ENCODE assay signal across 22 cellular contexts in the genomic region with DNA sequence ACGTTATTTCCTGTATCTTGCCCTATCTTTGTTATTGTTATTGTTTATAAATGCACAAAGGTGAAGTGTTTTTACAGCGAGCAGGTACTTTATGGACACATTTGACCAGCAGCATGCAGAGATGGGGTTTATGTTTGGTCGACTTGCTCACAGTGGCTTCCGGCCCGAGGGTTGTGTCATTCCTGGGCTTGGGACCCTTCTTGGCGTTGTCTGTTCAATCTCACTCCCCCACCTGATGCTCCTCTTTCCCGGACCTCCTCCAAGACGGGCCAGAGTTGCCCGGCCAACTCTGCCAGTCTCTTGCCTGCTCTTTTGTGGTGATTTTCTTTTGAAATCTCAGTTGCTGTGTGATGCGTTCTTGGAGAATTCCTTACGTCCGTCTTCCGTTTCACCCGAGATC.
DNase-seq lines count a peak whose midpoint lies in the region; ATAC-seq, FAIRE-seq and TF ChIP-seq lines count a peak whose summit lies in the region.
"Had no signal": no experiment of that assay in that cellular context is flagged by ENCODE, and none has a peak within 500 bp of the region (broad histone marks: within the 10 kb centered on the region; RNA-seq: fewer than 3 reads in every experiment).

No MANE protein-coding gene starts in this region.

- no peak overlapping the region for H3K4me3 Mint-ChIP-seq in activated naive CD4-positive, alpha-beta T cell treated with anti-CD3 and anti-CD28 coated beads, Interleukin-2, amount 10 ng/mL, durations not matched to agents 7 days and 5 days
- H3K4me3 Mint-ChIP-seq: B cell; CD4-positive, CD25-positive, alpha-beta regulatory T cell; CD8-positive, alpha-beta T cell; GM23338 had no signal

- H3K27me3 ChIP-seq in H7 (ENCODE audit: control insufficient read depth, insufficient read depth, low read length) (no peaks in the 10 kb centered on the region), mammary epithelial cell (ENCODE audit: insufficient read depth, low read length) (no peaks in the 10 kb centered on the region)
- H3K27me3 ChIP-seq: BLaER1 had no signal

- FAIRE-seq in kidney (lab: Jason Lieb, UNC) = no peak
- FAIRE-seq: A204.1, G401.6, GM12878 had no signal

- H3K4me3 ChIP-seq in H7 (ENCODE audit: insufficient read depth, low read depth, low read length) = no peak overlapping the region
- H3K4me3 ChIP-seq in kidney (ENCODE audit: low read length in 2 of 2) = no peak overlapping the region
- no peak overlapping the region for H3K4me3 ChIP-seq in mammary epithelial cell (replicated peaks in 1 of 3; ENCODE audit: insufficient read depth in 1 of 3, low read depth in 2 of 3, low read length in 3 of 3)
- H3K4me3 ChIP-seq: BLaER1, GM12878, GM23338, HAP-1 had no signal

- DNase-seq in activated naive CD4-positive, alpha-beta T cell treated with anti-CD3 and anti-CD28 coated beads, Interleukin-2, amount 10 ng/mL, durations not matched to agents 7 days and 5 days = peak; percentile 17
- DNase-seq in activated naive CD4-positive, alpha-beta T cell (lab: John Stamatoyannopoulos, UW) = no peak
- DNase-seq in H7 = peak; percentile 22
- peak; percentile 12 for DNase-seq in kidney
- DNase-seq in omental fat pad (ENCODE audit: low spot score) = peak; percentile 15
- no peak for DNase-seq in mammary epithelial cell
- no peak for DNase-seq in GF-D8 (lab: John Stamatoyannopoulos, UW)
- no peak for DNase-seq in NCI-H146 (lab: John Stamatoyannopoulos, UW)
- DNase-seq: Caco-2; CD4-positive, CD25-positive, alpha-beta regulatory T cell; CD8-positive, alpha-beta T cell; DMS153; DND-41; HFFc6 had no signal

- peaks cover 0 to 4% of the 10 kb centered on the region in 2 donors for H3K4me1 ChIP-seq in kidney (ENCODE audit: control insufficient read depth in 1 of 2, insufficient read depth in 1 of 2, low read depth in 1 of 2, low read length in 2 of 2)
- peaks cover 17% of the 10 kb centered on the region for H3K4me1 ChIP-seq in mammary epithelial cell (ENCODE audit: insufficient read depth, low read length)
- H3K4me1 ChIP-seq: Caco-2, HAP-1 had no signal

- H4K20me1 ChIP-seq in mammary epithelial cell (ENCODE audit: insufficient read depth, low read length) = no peaks in the 10 kb centered on the region
- H4K20me1 ChIP-seq: BLaER1 had no signal

- no peak for TF ChIP-seq CTCF in kidney (IDR thresholded peaks at IDR 0.05; ENCODE audit: borderline replicate concordance, extremely low read depth, insufficient read depth)
- no peak for TF ChIP-seq CTCF in omental fat pad (IDR thresholded peaks at IDR 0.05)
- no peak for TF ChIP-seq CTCF in mammary epithelial cell (conservative IDR thresholded peaks at IDR 0.05 in 1 of 2, IDR thresholded peaks at IDR 0.05 in 1 of 2; ENCODE audit: extremely low read depth in 1 of 2, insufficient read depth in 1 of 2, low read depth in 1 of 2, low read length in 2 of 2)

- H3K79me2 ChIP-seq in mammary epithelial cell (ENCODE audit: insufficient read depth, low read length) = no peaks in the 10 kb centered on the region

- ATAC-seq in omental fat pad (ENCODE audit: low FRiP score) = no peak
- ATAC-seq: CD8-positive, alpha-beta T cell; GM12878; GM23338 had no signal

- no peak overlapping the region for H3K27ac Mint-ChIP-seq in activated naive CD4-positive, alpha-beta T cell treated with anti-CD3 and anti-CD28 coated beads, Interleukin-2, amount 10 ng/mL, durations not matched to agents 7 days and 5 days
- H3K27ac Mint-ChIP-seq: B cell; CD4-positive, CD25-positive, alpha-beta regulatory T cell; CD8-positive, alpha-beta T cell; GM23338 had no signal

- H3K9me3 Mint-ChIP-seq in activated naive CD4-positive, alpha-beta T cell treated with anti-CD3 and anti-CD28 coated beads, Interleukin-2, amount 10 ng/mL, durations not matched to agents 7 days and 5 days = no peaks in the 10 kb centered on the region
- H3K9me3 Mint-ChIP-seq: HFFc6 had no signal

- no TSS peak for BruUV-seq in mammary epithelial cell (replicated peaks; lab: Mats Ljungman, UMichigan)

- intact Hi-C loops in kidney (cut with DNase I) (no loop called here), mammary epithelial cell (cut with micrococcal nuclease) (loop anchor here (10.0 kb wide), 1 partner anchor 487 kb away; no protein-coding TSS in a partner anchor)

- no peaks in the 10 kb centered on the region for H3K36me3 Mint-ChIP-seq in activated naive CD4-positive, alpha-beta T cell treated with anti-CD3 and anti-CD28 coated beads, Interleukin-2, amount 10 ng/mL, durations not matched to agents 7 days and 5 days
- H3K36me3 Mint-ChIP-seq: CD4-positive, CD25-positive, alpha-beta regulatory T cell; CD8-positive, alpha-beta T cell had no signal

- H3K27me3 Mint-ChIP-seq in activated naive CD4-positive, alpha-beta T cell treated with anti-CD3 and anti-CD28 coated beads, Interleukin-2, amount 10 ng/mL, durations not matched to agents 7 days and 5 days = peaks cover 24% of the 10 kb centered on the region

- H3K36me3 ChIP-seq in H7 (replicated peaks; ENCODE audit: control insufficient read depth, insufficient read depth, low read length) (no peaks in the 10 kb centered on the region), kidney (ENCODE audit: control insufficient read depth in 1 of 2, insufficient read depth in 2 of 2, low read length in 2 of 2) (no peaks in the 10 kb centered on the region), mammary epithelial cell (ENCODE audit: insufficient read depth, low read length) (no peaks in the 10 kb centered on the region)
- H3K36me3 ChIP-seq: BLaER1, HAP-1 had no signal

- peaks cover 0 to 3% of the 10 kb centered on the region in 2 donors for H3K9me3 ChIP-seq in kidney (ENCODE audit: control insufficient read depth in 1 of 2, low read length in 2 of 2)
- H3K9me3 ChIP-seq in mammary epithelial cell (replicated peaks; ENCODE audit: insufficient read depth, low read length) = no peaks in the 10 kb centered on the region
- H3K9me3 ChIP-seq: Caco-2, HAP-1 had no signal

- H2AFZ ChIP-seq in mammary epithelial cell (ENCODE audit: low read depth, low read length) = no peak overlapping the region
- H2AFZ ChIP-seq: GM23338 had no signal

- H3K27ac ChIP-seq in kidney (ENCODE audit: low read depth in 2 of 2, low read length in 2 of 2) (no peak overlapping the region), mammary epithelial cell (ENCODE audit: insufficient read depth, low read depth, low read length) (no peak overlapping the region)
- H3K27ac ChIP-seq: 22Rv1, BLaER1 had no signal

- in situ Hi-C loops in mammary epithelial cell (cut with MboI; ENCODE audit: low sequenced_read_pairs in 2 of 2) = no loop called here

- H3K9ac ChIP-seq in kidney (ENCODE audit: low read length in 2 of 2) (no peak overlapping the region), mammary epithelial cell (ENCODE audit: insufficient read depth, low read length) (no peak overlapping the region)
- H3K9ac ChIP-seq: BLaER1 had no signal

- H3K4me2 ChIP-seq in mammary epithelial cell (ENCODE audit: insufficient read depth, low read depth, low read length) = no peak overlapping the region
- H3K4me2 ChIP-seq: BLaER1, GM23338 had no signal

- CTCF ChIA-PET in activated naive CD4-positive, alpha-beta T cell treated with anti-CD3 and anti-CD28 coated beads, Interleukin-2, amount 10 ng/mL, durations not matched to agents 7 days and 5 days (lab: Charles Lee) = no interaction called here
- CTCF ChIA-PET in mammary epithelial cell (lab: Charles Lee; ENCODE audit: low non-redundant PET) = no interaction called here

- dilution Hi-C loops in mammary epithelial cell (cut with HindIII; ENCODE audit: low sequenced_read_pairs) = no loop called here

- H3K4me1 Mint-ChIP-seq in activated naive CD4-positive, alpha-beta T cell treated with anti-CD3 and anti-CD28 coated beads, Interleukin-2, amount 10 ng/mL, durations not matched to agents 7 days and 5 days = no peaks in the 10 kb centered on the region
- H3K4me1 Mint-ChIP-seq: B cell; CD4-positive, CD25-positive, alpha-beta regulatory T cell; GM23338 had no signal

- 96% methylated on average over 14 of the region's 14 CpGs for WGBS in mammary epithelial cell (ENCODE audit: low coverage, missing lambda C conversion rate)

Comparison
In these comparisons a context has a peak if more than half of its experiments do, and no peak if none do; other contexts are left out.
1. DNase-seq: peak in activated naive CD4-positive, alpha-beta T cell treated with anti-CD3 and anti-CD28 coated beads, Interleukin-2, amount 10 ng/mL, durations not matched to agents 7 days and 5 days (single experiment), H7 (single experiment), kidney (single experiment) and omental fat pad (single experiment); none in activated naive CD4-positive, alpha-beta T cell (0 of 4), mammary epithelial cell (single experiment), GF-D8 (single experiment) and NCI-H146 (single experiment).